20 cellular contexts compared by ENCODE assay signal in the genomic region with DNA sequence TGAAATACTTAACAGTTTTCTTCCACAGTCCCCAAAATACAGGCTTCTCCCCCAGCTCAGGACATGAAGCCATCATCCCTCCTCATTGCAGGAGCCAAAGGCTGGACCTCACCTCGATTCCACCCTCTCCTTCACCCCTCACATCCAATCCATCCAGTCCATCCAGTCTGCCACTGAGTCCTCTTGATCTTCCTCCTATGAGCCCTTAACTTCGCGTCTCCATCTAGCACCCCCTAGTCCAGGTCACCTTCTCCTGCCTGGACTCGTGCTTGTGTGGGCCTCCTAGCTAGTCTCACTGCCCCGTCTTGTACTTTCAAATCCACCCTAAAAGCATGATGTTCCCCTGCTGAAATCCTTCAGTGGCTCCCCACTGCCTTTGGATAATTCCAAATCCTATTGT. TPM values are rescaled to one million over a fixed set of nuclear protein-coding genes. Genes with fewer than 3 reads are reported as not detected.
DNase-seq lines count a peak whose midpoint lies in the region; ATAC-seq, FAIRE-seq and TF ChIP-seq lines count a peak whose summit lies in the region.
"Had no signal": no experiment of that assay in that cellular context is flagged by ENCODE, and none has a peak within 500 bp of the region (broad histone marks: within the 10 kb centered on the region; RNA-seq: fewer than 3 reads in every experiment).

No MANE protein-coding gene starts in this region.

- DNase-seq in activated CD4-positive, alpha-beta T cell treated with anti-CD3 and anti-CD28 coated beads, Interleukin-2, amount 10 ng/mL, durations not matched to agents 7 days and 5 days, result no peak
- DNase-seq in activated CD4-positive, alpha-beta T cell treated with anti-CD3 and anti-CD28 coated beads, Interleukin-2, amount 50 U/mL, for 1 hour, result no peak
- DNase-seq in GM23338 (ENCODE audit: low spot score) (no peak), astrocyte (ENCODE audit: low read depth) (no peak), NCI-H1436 (lab: John Stamatoyannopoulos, UW) (no peak), psoas muscle (no peak)
- DNase-seq in natural killer cell treated with Interleukin-12 subunit alpha and Interleukin-12 subunit beta and Interleukin-15 and Interleukin-18, amount 100 ng/mL, for 72 hours (ENCODE audit: low spot score), result no peak
- no peak for DNase-seq in CD8-positive, alpha-beta T cell
- DNase-seq: activated CD4-positive, alpha-beta T cell treated with anti-CD3 and anti-CD28 coated beads, Interleukin-2, amount 50 U/mL, for 4 hours; anterior cingulate cortex; hypothalamus; IMR-90; left cardiac atrium; NCI-H524; sigmoid colon had no signal

- H3K27me3 ChIP-seq in GM23338 (ENCODE audit: insufficient read depth), result peaks cover 14% of the 10 kb centered on the region
- H3K27me3 ChIP-seq in astrocyte (ENCODE audit: insufficient read depth, low read length), result no peaks in the 10 kb centered on the region
- H3K27me3 ChIP-seq in CD8-positive, alpha-beta T cell (ENCODE audit: insufficient read depth, low read length), result no peaks in the 10 kb centered on the region
- H3K27me3 ChIP-seq in psoas muscle (ENCODE audit: insufficient read depth in 3 of 3, low read length in 2 of 3), result peaks cover 0 to 24% (median 2%) of the 10 kb centered on the region in 3 donors

- H4K20me1 ChIP-seq in GM23338 (replicated peaks; ENCODE audit: insufficient read depth) (peaks cover 3% of the 10 kb centered on the region; the same call in 1 of the 2 replicates), astrocyte (ENCODE audit: insufficient read depth, low read length) (peaks cover 15% of the 10 kb centered on the region)

- intact Hi-C loops in CD8-positive, alpha-beta T cell (cut with DNase I, micrococcal nuclease), result no loop called here
- intact Hi-C loops in psoas muscle (cut with DNase I), result no loop called here

- H3K9me2 ChIP-seq in GM23338 (ENCODE audit: insufficient read depth), result no peaks in the 10 kb centered on the region

- peak overlapping the region; percentile 28 for H3K27ac Mint-ChIP-seq in activated CD4-positive, alpha-beta T cell treated with anti-CD3 and anti-CD28 coated beads, Interleukin-2, amount 10 ng/mL, durations not matched to agents 7 days and 5 days
- H3K27ac Mint-ChIP-seq in GM23338 (no peak overlapping the region), astrocyte (ENCODE audit: unreplicated experiment) (peak overlapping the region; percentile 20)
- H3K27ac Mint-ChIP-seq in natural killer cell treated with Interleukin-12 subunit alpha and Interleukin-12 subunit beta and Interleukin-15 and Interleukin-18, amount 100 ng/mL, for 72 hours, result no peak overlapping the region
- no peak overlapping the region for H3K27ac Mint-ChIP-seq in CD8-positive, alpha-beta T cell
- H3K27ac Mint-ChIP-seq: mesothelial cell of epicardium had no signal

- no peak overlapping the region for H2AFZ ChIP-seq in GM23338
- no peak overlapping the region for H2AFZ ChIP-seq in astrocyte (ENCODE audit: low read depth, low read length)

- H3K4me2 ChIP-seq in GM23338 (no peak overlapping the region), astrocyte (ENCODE audit: low read length) (no peak overlapping the region)

- H3K27ac ChIP-seq in GM23338 (ENCODE audit: low read depth) (no peak overlapping the region), astrocyte (ENCODE audit: low read depth, low read length) (no peak overlapping the region), psoas muscle (no peak overlapping the region)
- H3K27ac ChIP-seq in CD8-positive, alpha-beta T cell (ENCODE audit: low read depth, low read length), result no peak overlapping the region
- H3K27ac ChIP-seq: sigmoid colon, SK-N-MC had no signal

- H3K4me1 Mint-ChIP-seq in activated CD4-positive, alpha-beta T cell treated with anti-CD3 and anti-CD28 coated beads, Interleukin-2, amount 10 ng/mL, durations not matched to agents 7 days and 5 days, result peaks cover 28% of the 10 kb centered on the region
- peaks cover 8% of the 10 kb centered on the region for H3K4me1 Mint-ChIP-seq in GM23338
- peaks cover 14% of the 10 kb centered on the region for H3K4me1 Mint-ChIP-seq in astrocyte (ENCODE audit: low read depth, unreplicated experiment)
- peaks cover 9 to 21% of the 10 kb centered on the region in 2 donors for H3K4me1 Mint-ChIP-seq in natural killer cell treated with Interleukin-12 subunit alpha and Interleukin-12 subunit beta and Interleukin-15 and Interleukin-18, amount 100 ng/mL, for 72 hours (ENCODE audit: low read depth in 2 of 2)
- peaks cover 13% of the 10 kb centered on the region for H3K4me1 Mint-ChIP-seq in CD8-positive, alpha-beta T cell (ENCODE audit: low read depth)

- H3K9me3 Mint-ChIP-seq in activated CD4-positive, alpha-beta T cell treated with anti-CD3 and anti-CD28 coated beads, Interleukin-2, amount 10 ng/mL, durations not matched to agents 7 days and 5 days, result no peaks in the 10 kb centered on the region
- H3K9me3 Mint-ChIP-seq in GM23338 (no peaks in the 10 kb centered on the region; the same call in 2 of the 3 replicates), astrocyte (ENCODE audit: unreplicated experiment) (peaks cover 3% of the 10 kb centered on the region)
- H3K9me3 Mint-ChIP-seq in natural killer cell treated with Interleukin-12 subunit alpha and Interleukin-12 subunit beta and Interleukin-15 and Interleukin-18, amount 100 ng/mL, for 72 hours, result no peaks in the 10 kb centered on the region
- H3K9me3 Mint-ChIP-seq in CD8-positive, alpha-beta T cell, result no peaks in the 10 kb centered on the region
- H3K9me3 Mint-ChIP-seq: mesothelial cell of epicardium had no signal

- H3K36me3 Mint-ChIP-seq in activated CD4-positive, alpha-beta T cell treated with anti-CD3 and anti-CD28 coated beads, Interleukin-2, amount 10 ng/mL, durations not matched to agents 7 days and 5 days (ENCODE audit: low read depth), result peaks cover 23% of the 10 kb centered on the region
- H3K36me3 Mint-ChIP-seq in GM23338 (ENCODE audit: low read depth) (peaks cover 28% of the 10 kb centered on the region), astrocyte (ENCODE audit: low read depth, unreplicated experiment) (peaks cover 23% of the 10 kb centered on the region)
- peaks cover 4% of the 10 kb centered on the region for H3K36me3 Mint-ChIP-seq in natural killer cell treated with Interleukin-12 subunit alpha and Interleukin-12 subunit beta and Interleukin-15 and Interleukin-18, amount 100 ng/mL, for 72 hours
- peaks cover 21% of the 10 kb centered on the region for H3K36me3 Mint-ChIP-seq in CD8-positive, alpha-beta T cell
- H3K36me3 Mint-ChIP-seq: mesothelial cell of epicardium had no signal

- no peak for ATAC-seq in GM23338
- no peak for ATAC-seq in natural killer cell treated with Interleukin-12 subunit alpha and Interleukin-12 subunit beta and Interleukin-15 and Interleukin-18, amount 100 ng/mL, for 72 hours
- ATAC-seq in CD8-positive, alpha-beta T cell, result no peak
- no peak for ATAC-seq in psoas muscle
- ATAC-seq: left cardiac atrium had no signal

- 0 out of 2 replicates have a peak, but pooled peaks cover 4% of the 10 kb centered on the region for H3K4me1 ChIP-seq in GM23338 (ENCODE audit: insufficient read depth)
- H3K4me1 ChIP-seq in astrocyte (ENCODE audit: insufficient read depth, low read length), result peaks cover 3% of the 10 kb centered on the region
- no peaks in the 10 kb centered on the region for H3K4me1 ChIP-seq in CD8-positive, alpha-beta T cell (ENCODE audit: insufficient read depth, low read length)
- H3K4me1 ChIP-seq in psoas muscle, result no peaks in the 10 kb centered on the region

- TF ChIP-seq CTCF in GM23338 (conservative IDR thresholded peaks at IDR 0.05; ENCODE audit: low read depth in 2 of 2), result no peak
- TF ChIP-seq CTCF in astrocyte (IDR thresholded peaks at IDR 0.05; ENCODE audit: insufficient read depth, low read depth, low read length), result no peak
- no peak for TF ChIP-seq CTCF in CD8-positive, alpha-beta T cell (IDR thresholded peaks at IDR 0.05)
- no peak for TF ChIP-seq CTCF in psoas muscle (IDR thresholded peaks at IDR 0.05)

- H3K36me3 ChIP-seq in GM23338 (ENCODE audit: insufficient read depth) (no peaks in the 10 kb centered on the region; the same call in 1 of the 2 replicates), astrocyte (ENCODE audit: insufficient read depth, low read length) (no peaks in the 10 kb centered on the region), psoas muscle (ENCODE audit: insufficient read depth in 1 of 2, low read depth in 1 of 2) (no peaks in the 10 kb centered on the region)
- H3K36me3 ChIP-seq in CD8-positive, alpha-beta T cell (ENCODE audit: insufficient read depth, low read length), result peaks cover 10% of the 10 kb centered on the region

- POLR2A ChIA-PET in activated CD4-positive, alpha-beta T cell treated with anti-CD3 and anti-CD28 coated beads, Interleukin-2, amount 10 ng/mL, durations not matched to agents 7 days and 5 days (lab: Charles Lee), result no interaction called here
- POLR2A ChIA-PET in CD8-positive, alpha-beta T cell (lab: Charles Lee), result no interaction called here

- 75 to 92% (median 84%) methylated on average over 5 of the region's 5 CpGs for WGBS in psoas muscle, 3 donors

- H3K79me2 ChIP-seq in GM23338 (replicated peaks; ENCODE audit: insufficient read depth), result 0 out of 2 replicates have a peak, but pooled peaks cover 3% of the 10 kb centered on the region
- H3K79me2 ChIP-seq in astrocyte (ENCODE audit: insufficient read depth, low read length), result no peaks in the 10 kb centered on the region

- FAIRE-seq in astrocyte (lab: Jason Lieb, UNC), result no peak
- FAIRE-seq: D721Med, G401.6, TTC549 had no signal

- H3K9me3 ChIP-seq in astrocyte (ENCODE audit: insufficient read depth, low read depth, low read length) (no peaks in the 10 kb centered on the region), psoas muscle (no peaks in the 10 kb centered on the region)
- H3K9me3 ChIP-seq in CD8-positive, alpha-beta T cell (ENCODE audit: low read length), result no peaks in the 10 kb centered on the region
- H3K9me3 ChIP-seq: sigmoid colon had no signal

- H3K27me3 Mint-ChIP-seq in activated CD4-positive, alpha-beta T cell treated with anti-CD3 and anti-CD28 coated beads, Interleukin-2, amount 10 ng/mL, durations not matched to agents 7 days and 5 days, result no peaks in the 10 kb centered on the region
- peaks cover 11% of the 10 kb centered on the region for H3K27me3 Mint-ChIP-seq in GM23338 (ENCODE audit: insufficient read depth, low read depth, poor library complexity)
- peaks cover 2% of the 10 kb centered on the region for H3K27me3 Mint-ChIP-seq in astrocyte (ENCODE audit: low read depth, unreplicated experiment)
- H3K27me3 Mint-ChIP-seq in natural killer cell treated with Interleukin-12 subunit alpha and Interleukin-12 subunit beta and Interleukin-15 and Interleukin-18, amount 100 ng/mL, for 72 hours, result no peaks in the 10 kb centered on the region
- H3K27me3 Mint-ChIP-seq in CD8-positive, alpha-beta T cell (ENCODE audit: low read depth), result no peaks in the 10 kb centered on the region

- CTCF ChIA-PET in activated CD4-positive, alpha-beta T cell treated with anti-CD3 and anti-CD28 coated beads, Interleukin-2, amount 10 ng/mL, durations not matched to agents 7 days and 5 days (lab: Charles Lee), result interaction anchor here (0.6 kb wide), 1 partner anchor 66 kb away, joined by 6 read pairs; no protein-coding TSS in a partner anchor
- CTCF ChIA-PET in CD8-positive, alpha-beta T cell (lab: Charles Lee), result interaction anchor here (1.0 to 1.2 kb wide), 2 partner anchors 11 to 94 kb away, joined by 3 to 4 read pairs; no protein-coding TSS in a partner anchor

- no peak overlapping the region for H3K9ac ChIP-seq in astrocyte (ENCODE audit: low read length)

- H3K4me3 ChIP-seq in GM23338, result no peak overlapping the region
- no peak overlapping the region for H3K4me3 ChIP-seq in astrocyte (ENCODE audit: insufficient read depth, low read depth, low read length)
- H3K4me3 ChIP-seq in CD8-positive, alpha-beta T cell (ENCODE audit: low read depth, low read length), result no peak overlapping the region
- H3K4me3 ChIP-seq in psoas muscle, result no peak overlapping the region
- H3K4me3 ChIP-seq: sigmoid colon, SK-N-MC had no signal

- H3K4me3 Mint-ChIP-seq in activated CD4-positive, alpha-beta T cell treated with anti-CD3 and anti-CD28 coated beads, Interleukin-2, amount 10 ng/mL, durations not matched to agents 7 days and 5 days, result no peak overlapping the region
- peak overlapping the region; percentile 5; the same call in 1 of the 3 replicates for H3K4me3 Mint-ChIP-seq in GM23338
- H3K4me3 Mint-ChIP-seq in astrocyte (ENCODE audit: unreplicated experiment), result no peak overlapping the region
- H3K4me3 Mint-ChIP-seq in natural killer cell treated with Interleukin-12 subunit alpha and Interleukin-12 subunit beta and Interleukin-15 and Interleukin-18, amount 100 ng/mL, for 72 hours, result peak overlapping the region; percentile 1
- H3K4me3 Mint-ChIP-seq in CD8-positive, alpha-beta T cell, result no peak overlapping the region
- H3K4me3 Mint-ChIP-seq: mesothelial cell of epicardium had no signal

- peaks cover 15% of the 10 kb centered on the region; the same call in 1 of the 2 replicates for H3F3A ChIP-seq in GM23338 (replicated peaks; ENCODE audit: low read depth)

RNA-seq across cellular contexts. Expression of a gene that starts 3.3 kb away (rescaled TPM):
- 10 to 100 TPM; 16.0 to 18.8 TPM for total RNA-seq in activated CD4-positive, alpha-beta T cell treated with anti-CD3 and anti-CD28 coated beads, Interleukin-2, amount 10 ng/mL, durations not matched to agents 7 days and 5 days
- 13.7 and 21.0 TPM in 2 replicates for total RNA-seq in GM23338 (2014; rRNA removed; shearing (Covaris generic))
- polyA plus RNA-seq in GM23338 (2016; fragmentation: Nextera tagmentation; extraction: Ambion mirVana), result 5.8 and 6.9 TPM in 2 replicates
- total RNA-seq in astrocyte, result 33.0 and 36.9 TPM in 2 replicates
- total RNA-seq in natural killer cell treated with Interleukin-12 subunit alpha and Interleukin-12 subunit beta and Interleukin-15 and Interleukin-18, amount 100 ng/mL, for 72 hours, result 10 to 100 TPM; 18.0 to 21.6 TPM
- 1 to 10 TPM; 2.5 to 2.7 TPM for total RNA-seq in CD8-positive, alpha-beta T cell
- total RNA-seq in psoas muscle, result 1 to 10 TPM in 3 of 4 donors, under 1 TPM in 1; 0.78 to 7.7 (median 2.5) TPM
- 10 to 100 TPM in 1 of 3 donors, 1 to 10 TPM in 1, under 1 TPM in 1; 0.74 to 16.3 (median 2.1) TPM for polyA plus RNA-seq in psoas muscle

RNA-seq across cellular contexts. Expression of a gene that starts 24.2 kb away (rescaled TPM):
- total RNA-seq in activated CD4-positive, alpha-beta T cell treated with anti-CD3 and anti-CD28 coated beads, Interleukin-2, amount 10 ng/mL, durations not matched to agents 7 days and 5 days, result 100 to 1,000 TPM; 135 to 155 TPM
- total RNA-seq in GM23338 (2014; rRNA removed; shearing (Covaris generic)), result 56.8 and 65.3 TPM in 2 replicates
- 46.5 and 52.6 TPM in 2 replicates for polyA plus RNA-seq in GM23338 (2016; fragmentation: Nextera tagmentation; extraction: Ambion mirVana)
- total RNA-seq in astrocyte, result 124 and 138 TPM in 2 replicates
- total RNA-seq in natural killer cell treated with Interleukin-12 subunit alpha and Interleukin-12 subunit beta and Interleukin-15 and Interleukin-18, amount 100 ng/mL, for 72 hours, result 100 to 1,000 TPM; 157 to 159 TPM
- 10 to 100 TPM; 46.2 to 51.7 TPM for total RNA-seq in CD8-positive, alpha-beta T cell
- total RNA-seq in psoas muscle, result 10 to 100 TPM; 34.1 to 50.5 (median 40.7) TPM
- 10 to 100 TPM; 35.8 to 52.5 (median 46.0) TPM for polyA plus RNA-seq in psoas muscle

RNA-seq across cellular contexts. Expression of a gene that starts 37.0 kb away (rescaled TPM):
- 1 to 10 TPM in 1 of 2 experiments, under 1 TPM in 1; 0.87 to 1.2 TPM for total RNA-seq in activated CD4-positive, alpha-beta T cell treated with anti-CD3 and anti-CD28 coated beads, Interleukin-2, amount 10 ng/mL, durations not matched to agents 7 days and 5 days
- 14.4 and 19.8 TPM in 2 replicates for total RNA-seq in GM23338 (2014; rRNA removed; shearing (Covaris generic))
- polyA plus RNA-seq in GM23338 (2016; fragmentation: Nextera tagmentation; extraction: Ambion mirVana), result 17.9 and 23.2 TPM in 2 replicates
- 57.8 and 64.0 TPM in 2 replicates for total RNA-seq in astrocyte
- 1 to 10 TPM; 3.6 to 5.5 TPM for total RNA-seq in natural killer cell treated with Interleukin-12 subunit alpha and Interleukin-12 subunit beta and Interleukin-15 and Interleukin-18, amount 100 ng/mL, for 72 hours
- 1 to 10 TPM; 1.3 to 1.4 TPM for total RNA-seq in CD8-positive, alpha-beta T cell
- total RNA-seq in psoas muscle, result 1 to 10 TPM; 3.0 to 5.0 (median 3.9) TPM
- 1 to 10 TPM; 1.6 to 3.4 (median 3.1) TPM for polyA plus RNA-seq in psoas muscle

RNA-seq across cellular contexts. Expression of a gene that starts 58.5 kb away (rescaled TPM):
- 1 to 10 TPM; 5.6 to 6.0 TPM for total RNA-seq in activated CD4-positive, alpha-beta T cell treated with anti-CD3 and anti-CD28 coated beads, Interleukin-2, amount 10 ng/mL, durations not matched to agents 7 days and 5 days
- total RNA-seq in GM23338 (2014; rRNA removed; shearing (Covaris generic)), result 29.0 and 32.0 TPM in 2 replicates
- polyA plus RNA-seq in GM23338 (2016; fragmentation: Nextera tagmentation; extraction: Ambion mirVana), result 14.1 and 16.1 TPM in 2 replicates
- 43.4 and 45.1 TPM in 2 replicates for total RNA-seq in astrocyte
- 1 to 10 TPM in 1 of 2 donors, under 1 TPM in 1; 0.36 to 1.5 TPM for total RNA-seq in natural killer cell treated with Interleukin-12 subunit alpha and Interleukin-12 subunit beta and Interleukin-15 and Interleukin-18, amount 100 ng/mL, for 72 hours
- total RNA-seq in CD8-positive, alpha-beta T cell, result 10 to 100 TPM; 10.3 to 11.1 TPM
- 1 to 10 TPM; 1.2 to 5.7 (median 5.2) TPM for total RNA-seq in psoas muscle
- 1 to 10 TPM; 1.9 to 3.6 (median 2.3) TPM for polyA plus RNA-seq in psoas muscle

Comparison
In these comparisons a context has a peak if more than half of its experiments do, and no peak if none do; other contexts are left out.
1. H3K27ac Mint-ChIP-seq: peak in activated CD4-positive, alpha-beta T cell treated with anti-CD3 and anti-CD28 coated beads, Interleukin-2, amount 10 ng/mL, durations not matched to agents 7 days and 5 days (single experiment) and astrocyte (single experiment); none in GM23338 (single experiment), natural killer cell treated with Interleukin-12 subunit alpha and Interleukin-12 subunit beta and Interleukin-15 and Interleukin-18, amount 100 ng/mL, for 72 hours (0 of 2) and CD8-positive, alpha-beta T cell (single experiment).
2. H3K4me3 Mint-ChIP-seq: peak in GM23338 (single experiment) and natural killer cell treated with Interleukin-12 subunit alpha and Interleukin-12 subunit beta and Interleukin-15 and Interleukin-18, amount 100 ng/mL, for 72 hours (single experiment); none in activated CD4-positive, alpha-beta T cell treated with anti-CD3 and anti-CD28 coated beads, Interleukin-2, amount 10 ng/mL, durations not matched to agents 7 days and 5 days (single experiment), astrocyte (single experiment) and CD8-positive, alpha-beta T cell (single experiment).